Comparison of ENCODE assay signal across 18 cellular contexts in genomic region chr16:80034948-80035700, GRCh38.
"Had no signal": no experiment of that assay in that cellular context is flagged by ENCODE, and none has a peak within 500 bp of the region (broad histone marks: within the 10 kb centered on the region; RNA-seq: fewer than 3 reads in every experiment).

No MANE protein-coding gene starts in this region.

- H3K36me3 ChIP-seq: adrenal gland, gastrocnemius medialis, heart left ventricle, prostate gland, upper lobe of left lung had no signal

- H3K27me3 ChIP-seq: adrenal gland, gastrocnemius medialis, heart left ventricle, testis, upper lobe of left lung had no signal

- H3K27ac ChIP-seq: adrenal gland, gastrocnemius medialis, heart left ventricle, prostate gland, skin epidermis, testis, upper lobe of left lung had no signal

- H3K9me3 ChIP-seq: adrenal gland, gastrocnemius medialis, prostate gland, testis, upper lobe of left lung had no signal

- H3K4me3 ChIP-seq: adrenal gland, gastrocnemius medialis, heart left ventricle, prostate gland, skin epidermis, testis, upper lobe of left lung had no signal

- DNase-seq: activated CD4-positive, alpha-beta T cell treated with anti-CD3 and anti-CD28 coated beads for 36 hours; activated CD4-positive, alpha-beta T cell treated with anti-CD3 and anti-CD28 coated beads, Interleukin-2, amount 50 U/mL, for 48 hours; activated gamma-delta T cell treated with Interleukin-2 at 50 U/mL for 16 hours; adrenal gland; effector CD4-positive, alpha-beta T cell; gastrocnemius medialis; heart left ventricle; left ventricle myocardium superior; naive thymus-derived CD8-positive, alpha-beta T cell; right cardiac atrium; stimulated activated CD4-positive, alpha-beta T cell treated with anti-CD3 and anti-CD28 coated beads, Interleukin-4, amount 100 ng/mL, for 24 hours; testis; upper lobe of left lung had no signal

- ATAC-seq: activated CD4-positive, alpha-beta T cell treated with anti-CD3 and anti-CD28 coated beads for 36 hours; activated naive CD4-positive, alpha-beta T cell treated with anti-CD3 and anti-CD28 coated beads, Interleukin-2, amount 50 U/mL, for 72 hours; gastrocnemius medialis; heart left ventricle; left ventricle myocardium superior; naive thymus-derived CD8-positive, alpha-beta T cell; right cardiac atrium; stimulated activated effector memory CD8-positive, alpha-beta T cell treated with anti-CD3 and anti-CD28 coated beads, Interleukin-12 subunit alpha, Interleukin-12 subunit beta, amount 100 ng/mL, for 72 hours; WTC11 had no signal

- H3K4me1 ChIP-seq: adrenal gland, gastrocnemius medialis, heart left ventricle, prostate gland, testis, upper lobe of left lung had no signal
